In the genomic region with DNA sequence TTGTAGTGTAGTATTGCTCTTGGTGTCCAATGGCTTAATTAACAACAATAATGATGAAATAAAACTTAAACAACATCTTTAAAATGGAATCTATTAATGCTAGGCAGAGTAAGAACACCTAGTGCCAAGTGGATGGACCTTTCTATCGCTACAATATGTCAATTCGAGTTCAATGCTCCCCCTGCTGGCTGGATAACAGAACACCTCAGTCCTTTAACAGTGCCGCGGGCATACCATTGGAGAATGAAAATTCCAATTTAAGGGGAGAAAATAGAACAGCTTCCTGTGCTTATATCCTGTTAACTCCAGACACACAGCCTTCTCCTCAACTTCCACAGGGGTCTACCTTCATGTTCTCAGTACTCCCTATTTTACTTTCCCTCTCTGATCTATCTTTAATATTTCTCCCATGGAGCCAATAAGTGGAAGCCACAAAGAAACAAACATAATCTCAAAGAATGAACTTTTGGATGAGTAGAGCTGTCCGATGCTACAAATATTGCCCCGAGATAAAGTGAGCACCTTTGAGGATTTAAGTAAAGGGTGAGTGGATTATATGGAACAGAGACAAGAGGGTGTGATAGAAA, we compare ENCODE assay signal across 8 cellular contexts. TPM values are rescaled to one million over a fixed set of nuclear protein-coding genes. Genes with fewer than 3 reads are reported as not detected.
DNase-seq lines count a peak whose midpoint lies in the region; ATAC-seq and TF ChIP-seq lines count a peak whose summit lies in the region.

No MANE protein-coding gene starts in this region.

- H3K4me3 Mint-ChIP-seq in chondrocyte (ENCODE audit: unreplicated experiment) = no peak overlapping the region

- no peaks in the 10 kb centered on the region for H3K9me3 ChIP-seq in WERI-Rb-1 (ENCODE audit: severe bottlenecking)

- H3K27me3 ChIP-seq in WERI-Rb-1 (ENCODE audit: insufficient read depth, low read depth, severe bottlenecking) = no peaks in the 10 kb centered on the region

- H3K9me3 Mint-ChIP-seq in chondrocyte (ENCODE audit: low read depth) = no peaks in the 10 kb centered on the region

- POLR2A ChIA-PET in AG04449 (lab: Yijun Ruan, JAX) = interaction anchor here (0.5 to 1.8 kb wide), 3 partner anchors 9 to 1150 kb away, joined by 3 to 5 read pairs (median 4); no protein-coding TSS in a partner anchor

- ATAC-seq in GM18511 (IDR thresholded peaks at IDR 0.05; ENCODE audit: unreplicated experiment) (peak; percentile 96), HG02970 (IDR thresholded peaks at IDR 0.05; ENCODE audit: low FRiP score, unreplicated experiment) (peak; percentile 66), left lobe of liver (peak; percentile 99)

- DNase-seq in AG04449 (ENCODE audit: low read depth, low spot score) = no peak
- peak; percentile 14 for DNase-seq in NCI-H2029 treated with DMSO at 0.1 percent for 48 hours (lab: John Stamatoyannopoulos, UW)
- peak; percentile 75 for DNase-seq in WERI-Rb-1
- DNase-seq in chondrocyte (ENCODE audit: low spot score) = no peak
- peak; percentile 60 for DNase-seq in left lobe of liver (ENCODE audit: low spot score)
- DNase-seq in stimulated activated CD8-positive, alpha-beta memory T cell treated with anti-CD3 and anti-CD28 coated beads, Interleukin-15, amount 100 ng/mL, for 1 hour (ENCODE audit: low read depth) = peak; percentile 12

- no peak overlapping the region for H3K27ac ChIP-seq in WERI-Rb-1

- no peaks in the 10 kb centered on the region for H3K27me3 Mint-ChIP-seq in chondrocyte (ENCODE audit: low read depth)

- TF ChIP-seq CTCF in AG04449 (IDR thresholded peaks at IDR 0.05; ENCODE audit: insufficient read depth, low read length, missing control alignments) = peak; percentile 69
- peak; percentile 69 for TF ChIP-seq CTCF in WERI-Rb-1 (IDR thresholded peaks at IDR 0.05; ENCODE audit: low read depth, low read length)
- TF ChIP-seq CTCF in chondrocyte (IDR thresholded peaks at IDR 0.05) = peak; percentile 94

- no peaks in the 10 kb centered on the region for H3K36me3 Mint-ChIP-seq in chondrocyte (ENCODE audit: low read depth)

- H3K36me3 ChIP-seq in WERI-Rb-1 = no peaks in the 10 kb centered on the region

- CTCF ChIA-PET in AG04449 (lab: Yijun Ruan, JAX) = interaction anchor here (0.6 to 16.8 kb wide), 41 partner anchors 10 to 1254 kb away, joined by 3 to 788 read pairs (median 4); partner anchors contain the start of gene COL1A2

- H3K27ac Mint-ChIP-seq in chondrocyte (ENCODE audit: unreplicated experiment) = no peak overlapping the region

- H3K4me3 ChIP-seq in AG04449 (ENCODE audit: low read depth, low read length) (no peak overlapping the region), WERI-Rb-1 (ENCODE audit: low read depth, low read length) (peak overlapping the region; percentile 12; the same call in 1 of the 2 replicates)

- H3K4me1 Mint-ChIP-seq in chondrocyte (ENCODE audit: low read depth) = peaks cover 12% of the 10 kb centered on the region

RNA-seq across cellular contexts. Expression of gene COL1A2, which starts 41.4 kb away (rescaled TPM):
- total RNA-seq in chondrocyte (11,901 to 12,433 TPM (median 12,302 TPM) in 3 replicates), left lobe of liver (11.8 TPM)

Comparison
In these comparisons a context has a peak if more than half of its experiments do, and no peak if none do; other contexts are left out.
1. DNase-seq: peak in NCI-H2029 treated with DMSO at 0.1 percent for 48 hours (single experiment), WERI-Rb-1 (single experiment), left lobe of liver (single experiment) and stimulated activated CD8-positive, alpha-beta memory T cell treated with anti-CD3 and anti-CD28 coated beads, Interleukin-15, amount 100 ng/mL, for 1 hour (single experiment); none in AG04449 (single experiment) and chondrocyte (single experiment).
2. RNA of gene COL1A2, which starts 41.4 kb away (total RNA-seq): 11,901 to 12,433 TPM in chondrocyte; 11.8 TPM in left lobe of liver (single experiment); every median in the first group is over 100 times any median in the second.
3. Peak in every context shown above with its lines, with median percentiles within 50 percentile points of each other: CTCF ChIP-seq and ATAC-seq.